Comparison of ENCODE assay signal across 8 cellular contexts in genomic region chr5:124746252-124746915, GRCh38. TPM values are rescaled to one million over a fixed set of nuclear protein-coding genes. Genes with fewer than 3 reads are reported as not detected.
DNase-seq lines count a peak whose midpoint lies in the region; ATAC-seq and TF ChIP-seq lines count a peak whose summit lies in the region.

Gene ZNF608 (minus strand): TSS chr5:124746639. CDS start chr5:124744989, 1,650 bp downstream.

- H4K5ac ChIP-seq in mesendoderm (ENCODE audit: low read length), result no peak within 1 kb of the TSS

- H3K18ac ChIP-seq in mesendoderm (ENCODE audit: low read length), result peak within 1 kb of the TSS; percentile 99

- ATAC-seq in Right ventricle myocardium inferior (no peak), HG03342 (IDR thresholded peaks at IDR 0.05; ENCODE audit: unreplicated experiment) (no peak)
- ATAC-seq in activated CD4-positive, CD25-positive, alpha-beta regulatory T cell treated with anti-CD3 and anti-CD28 coated beads, Interleukin-2, amount 50 U/mL, for 24 hours, result no peak

- peak within 1 kb of the TSS; percentile 98 for H3K4ac ChIP-seq in mesendoderm (ENCODE audit: low read depth, low read length)

- H3K4me1 ChIP-seq in cardiac muscle cell (ENCODE audit: low read depth), result peaks cover 24% of the 10 kb centered on the region
- peaks cover 11% of the 10 kb centered on the region for H3K4me1 ChIP-seq in mesendoderm (ENCODE audit: control insufficient read depth, low read depth, low read length)

- peak within 1 kb of the TSS; percentile 97 for H4K8ac ChIP-seq in mesendoderm (ENCODE audit: low read depth, low read length)

- DNase-seq in cardiac muscle cell (ENCODE audit: low read depth in 1 of 2, low spot score in 1 of 2) (peak; percentile 53 to 92), Right ventricle myocardium inferior (ENCODE audit: missing footprints) (no peak), dermis microvascular lymphatic vessel endothelial cell (ENCODE audit: low read depth in 2 of 2) (peak; percentile 54 to 81), mesendoderm (peak; percentile 75), type B pancreatic cell (ENCODE audit: extremely low spot score, unreplicated experiment) (no peak)

- H2BK5ac ChIP-seq in mesendoderm (ENCODE audit: low read length), result peak within 1 kb of the TSS; percentile 24

- H2BK15ac ChIP-seq in mesendoderm (replicated peaks; ENCODE audit: low read depth), result peak within 1 kb of the TSS; percentile 97

- peak within 1 kb of the TSS; percentile 97 for H2BK120ac ChIP-seq in mesendoderm (ENCODE audit: low read depth, low read length)

- peaks cover 2% of the 10 kb centered on the region for H3K36me3 Mint-ChIP-seq in type B pancreatic cell

- H3K4me1 Mint-ChIP-seq in type B pancreatic cell (ENCODE audit: unreplicated experiment), result peaks cover 10% of the 10 kb centered on the region

- H3K4me3 ChIP-seq in cardiac muscle cell (peak within 1 kb of the TSS; percentile 97), mesendoderm (ENCODE audit: low read length) (peak within 1 kb of the TSS; percentile 63)

- H3K27me3 ChIP-seq in cardiac muscle cell, result no peaks in the 10 kb centered on the region
- H3K27me3 ChIP-seq in mesendoderm (ENCODE audit: insufficient read depth, low read length, poor library complexity), result no peaks in the 10 kb centered on the region

- WGBS in mesendoderm (ENCODE audit: extremely low coverage, insufficient coverage, low lambda C conversion rate), result no CpG with 5 or more reads among the region's 14 CpGs

- no peak within 1 kb of the TSS for H2AK5ac ChIP-seq in mesendoderm (ENCODE audit: low read length)

- peak within 1 kb of the TSS; percentile 74 for H3K9ac ChIP-seq in mesendoderm (ENCODE audit: low read length)

- no peak within 1 kb of the TSS for H3K27ac Mint-ChIP-seq in type B pancreatic cell

- H3K23ac ChIP-seq in mesendoderm (ENCODE audit: low read length), result no peak within 1 kb of the TSS

- peak within 1 kb of the TSS; percentile 96 for H3K56ac ChIP-seq in mesendoderm (ENCODE audit: low read length)

- H3K27me3 Mint-ChIP-seq in type B pancreatic cell, result no peaks in the 10 kb centered on the region

- TF ChIP-seq CTCF in cardiac muscle cell (IDR thresholded peaks at IDR 0.05; ENCODE audit: low read depth, low read length), result no peak
- peak; percentile 63 for TF ChIP-seq CTCF in type B pancreatic cell (conservative IDR thresholded peaks at IDR 0.05)

- H3K27ac ChIP-seq in cardiac muscle cell (peak within 1 kb of the TSS; percentile 98), mesendoderm (ENCODE audit: low read depth, low read length) (peak within 1 kb of the TSS; percentile 94)

- no peaks in the 10 kb centered on the region for H3K79me1 ChIP-seq in mesendoderm (ENCODE audit: low read length)

- peak within 1 kb of the TSS; percentile 55 for H3K4me2 ChIP-seq in mesendoderm (ENCODE audit: low read length)

- peaks cover 47% of the 10 kb centered on the region for H3K79me2 ChIP-seq in mesendoderm (ENCODE audit: control insufficient read depth, insufficient read depth, low read length)

- no peaks in the 10 kb centered on the region for H3K9me3 ChIP-seq in cardiac muscle cell (ENCODE audit: low read depth)

- H3K4me3 Mint-ChIP-seq in type B pancreatic cell, result no peak within 1 kb of the TSS

- intact Hi-C loops in Right ventricle myocardium inferior (cut with DNase I), result loop anchor here (1.0 to 10.0 kb wide), 5 partner anchors 39 to 212 kb away; no protein-coding TSS in a partner anchor

- no peaks in the 10 kb centered on the region for H3K9me3 Mint-ChIP-seq in type B pancreatic cell

- no peaks in the 10 kb centered on the region for H3K36me3 ChIP-seq in cardiac muscle cell
- no peaks in the 10 kb centered on the region for H3K36me3 ChIP-seq in mesendoderm (ENCODE audit: control insufficient read depth, insufficient read depth, low read length)

TF ChIP-seq in PFSK-1, 5 proteins besides CTCF, POLR2A, EP300 and RAD21:
- TF ChIP-seq SIN3A (IDR thresholded peaks at IDR 0.05; ENCODE audit: borderline replicate concordance, insufficient read depth, low read length) (0 out of 2 replicates have a peak, but pooled peaks have one; percentile 45), POLR2AphosphoS5 (IDR thresholded peaks at IDR 0.05; ENCODE audit: low read depth, low read length) (peak; percentile 52; the same call in 1 of the 2 replicates), TAF1 (IDR thresholded peaks at IDR 0.05; ENCODE audit: borderline replicate concordance, insufficient read depth, low read length) (peak; percentile 55; the same call in 1 of the 2 replicates), REST (IDR thresholded peaks at IDR 0.05; ENCODE audit: insufficient read depth in 1 of 2, low read depth in 2 of 2, low read length in 2 of 2) (no peak), FOXP2 (optimal IDR thresholded peaks at IDR 0.05; ENCODE audit: borderline replicate concordance, extremely low read depth, extremely low read length, insufficient read depth) (no peak)

RNA-seq across cellular contexts. Expression of gene ZNF608, which starts in this region (rescaled TPM):
- total RNA-seq in cardiac muscle cell (75.0 and 115 TPM in 2 replicates), Right ventricle myocardium inferior (9.3 TPM), dermis microvascular lymphatic vessel endothelial cell (6.6 and 10.9 TPM in 2 replicates), type B pancreatic cell (ENCODE audit: low replicate concordance) (37.4 and 63.0 TPM in 2 replicates)
- polyA plus RNA-seq in cardiac muscle cell, result 39.9 and 61.3 TPM in 2 replicates
- 8.0 TPM for polyA plus RNA-seq in PFSK-1 (2012; ENCODE audit: insufficient read length, low read depth)
- polyA plus RNA-seq in mesendoderm (2013, experiment 1 of 2), result 45.0 TPM
- polyA plus RNA-seq in mesendoderm (2013, experiment 2 of 2), result 42.8 TPM

Comparison
In these comparisons a context has a peak if more than half of its experiments do, and no peak if none do; other contexts are left out.
1. DNase-seq: peak in cardiac muscle cell (2 of 2), dermis microvascular lymphatic vessel endothelial cell (2 of 2) and mesendoderm (single experiment); none in Right ventricle myocardium inferior (single experiment) and type B pancreatic cell (single experiment).